Comparison of ENCODE assay signal across 19 cellular contexts in the genomic region with DNA sequence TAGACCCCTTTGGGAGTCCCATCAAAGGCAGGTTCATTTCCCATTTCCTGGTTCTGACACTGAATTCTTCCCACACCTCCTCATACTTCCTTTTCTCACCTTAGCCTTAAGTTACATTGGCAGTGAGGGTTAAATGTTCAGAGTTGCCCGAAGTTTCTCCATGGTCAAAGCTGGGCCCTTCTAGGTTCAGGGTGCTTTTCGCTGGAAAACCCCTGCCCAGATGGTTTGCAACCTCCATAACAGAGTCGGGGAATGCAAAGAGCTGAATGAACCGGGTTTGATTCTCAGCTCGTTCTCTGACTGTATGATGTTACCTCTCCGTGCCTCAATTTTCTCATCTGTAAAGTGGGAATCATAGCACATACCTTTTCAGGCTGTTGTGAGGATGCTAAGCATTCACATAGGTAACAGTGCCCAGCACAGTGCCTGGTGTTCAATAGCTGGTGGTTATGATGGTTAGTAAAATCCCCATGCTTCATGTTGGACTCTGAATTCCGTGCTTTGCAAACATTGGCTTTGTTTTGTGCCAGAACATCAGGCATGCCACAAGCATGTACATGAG.
DNase-seq lines count a peak whose midpoint lies in the region; ATAC-seq, FAIRE-seq and TF ChIP-seq lines count a peak whose summit lies in the region.
"Had no signal": no experiment of that assay in that cellular context is flagged by ENCODE, and none has a peak within 500 bp of the region (broad histone marks: within the 10 kb centered on the region; RNA-seq: fewer than 3 reads in every experiment).

No MANE protein-coding gene starts in this region.

- H2AFZ ChIP-seq in endothelial cell of umbilical vein (ENCODE audit: low read depth, low read length), result no peak overlapping the region
- H2AFZ ChIP-seq: GM23338 had no signal

- H3K4me2 ChIP-seq in endothelial cell of umbilical vein (ENCODE audit: insufficient read depth, low read length), result peak overlapping the region; percentile 43
- H3K4me2 ChIP-seq: GM23338 had no signal

- H3K9me3 ChIP-seq in endothelial cell of umbilical vein (replicated peaks; ENCODE audit: control insufficient read depth, insufficient read depth, low read length), result no peaks in the 10 kb centered on the region

- no peak for TF ChIP-seq CTCF in activated B cell treated with CpG ODN at 0.5 μM for 24 hours (IDR thresholded peaks at IDR 0.05)
- no peak for TF ChIP-seq CTCF in endothelial cell of umbilical vein (IDR thresholded peaks at IDR 0.05; ENCODE audit: extremely low read depth in 1 of 2, insufficient read depth in 1 of 2, low read depth in 1 of 2, low read length in 2 of 2)

- H3K9me1 ChIP-seq in endothelial cell of umbilical vein (replicated peaks; ENCODE audit: control insufficient read depth, extremely low read depth, insufficient read depth, low read length), result no peaks in the 10 kb centered on the region

- peaks cover 82% of the 10 kb centered on the region for H3K36me3 Mint-ChIP-seq in activated B cell treated with CpG ODN at 0.5 μM for 24 hours (ENCODE audit: low read depth)

- BruUV-seq in endothelial cell of umbilical vein (replicated peaks; lab: Mats Ljungman, UMichigan), result no TSS peak

- no peak for DNase-seq in stimulated activated naive CD8-positive, alpha-beta T cell treated with anti-CD3 and anti-CD28 coated beads, Interleukin-15, amount 100 ng/mL, for 72 hours
- no peak for DNase-seq in stimulated activated naive CD8-positive, alpha-beta T cell treated with anti-CD3 and anti-CD28 coated beads, Interleukin-15, Interleukin-2, amounts not matched to agents 100 U/mL and 50 U/mL, for 24 hours
- DNase-seq in activated B cell treated with CpG ODN at 0.5 μM for 24 hours (no peak), endothelial cell of umbilical vein (ENCODE audit: low read depth, low spot score) (no peak), NCI-H1105 (lab: John Stamatoyannopoulos, UW) (no peak), HPDE6-E6E7 (ENCODE audit: extremely low spot score) (no peak)
- no peak for DNase-seq in stimulated activated CD4-positive, alpha-beta T cell treated with anti-CD3 and anti-CD28 coated beads, Interleukin-2, amount 100 ng/mL, for 48 hours
- DNase-seq: C1 segment of cervical spinal cord, COR-L47, DMS 273 treated with DMSO at 0.1 percent for 48 hours, NCI-H1417 treated with DMSO at 0.1 percent for 48 hours, NCI-H187 treated with DMSO at 0.1 percent for 48 hours, NCI-H345, NCI-H524 treated with DMSO at 0.1 percent for 48 hours had no signal

- ATAC-seq in stimulated activated naive CD8-positive, alpha-beta T cell treated with anti-CD3 and anti-CD28 coated beads, Interleukin-15, amount 100 ng/mL, for 72 hours, result peak; percentile 61
- no peak for ATAC-seq in stimulated activated naive CD8-positive, alpha-beta T cell treated with anti-CD3 and anti-CD28 coated beads, Interleukin-15, Interleukin-2, amounts not matched to agents 100 U/mL and 50 U/mL, for 24 hours
- ATAC-seq in activated B cell treated with CpG ODN at 0.5 μM for 24 hours (ENCODE audit: low read depth), result no peak
- no peak for ATAC-seq in HG03565 (IDR thresholded peaks at IDR 0.05; ENCODE audit: unreplicated experiment)
- ATAC-seq: HCT116 had no signal

- peak overlapping the region in 1 of 2 donors; percentile 80 for H3K27ac Mint-ChIP-seq in stimulated activated naive CD8-positive, alpha-beta T cell treated with anti-CD3 and anti-CD28 coated beads, Interleukin-15, amount 100 ng/mL, for 72 hours
- H3K27ac Mint-ChIP-seq in activated B cell treated with CpG ODN at 0.5 μM for 24 hours, result peak overlapping the region; percentile 62
- H3K27ac Mint-ChIP-seq: GM23338 had no signal

- no peaks in the 10 kb centered on the region for H4K20me1 ChIP-seq in endothelial cell of umbilical vein (replicated peaks; ENCODE audit: control insufficient read depth, extremely low read depth, insufficient read depth, low read length)

- H3K27me3 Mint-ChIP-seq in stimulated activated naive CD8-positive, alpha-beta T cell treated with anti-CD3 and anti-CD28 coated beads, Interleukin-15, amount 100 ng/mL, for 72 hours, result no peaks in the 10 kb centered on the region
- no peaks in the 10 kb centered on the region for H3K27me3 Mint-ChIP-seq in activated B cell treated with CpG ODN at 0.5 μM for 24 hours

- no peaks in the 10 kb centered on the region for H3K27me3 ChIP-seq in endothelial cell of umbilical vein (ENCODE audit: control insufficient read depth in 2 of 2, insufficient read depth in 2 of 2, low read length in 2 of 2)

- no peaks in the 10 kb centered on the region for H3K79me2 ChIP-seq in endothelial cell of umbilical vein (ENCODE audit: control insufficient read depth, insufficient read depth, low read length)

- H3K4me3 ChIP-seq in endothelial cell of umbilical vein (replicated peaks in 1 of 3; ENCODE audit: insufficient read depth in 1 of 3, low read depth in 1 of 3, low read length in 3 of 3), result no peak overlapping the region
- H3K4me3 ChIP-seq: GM23338 had no signal

- no peak overlapping the region for H3K4me3 Mint-ChIP-seq in stimulated activated naive CD8-positive, alpha-beta T cell treated with anti-CD3 and anti-CD28 coated beads, Interleukin-15, amount 100 ng/mL, for 72 hours
- no peak overlapping the region for H3K4me3 Mint-ChIP-seq in activated B cell treated with CpG ODN at 0.5 μM for 24 hours
- H3K4me3 Mint-ChIP-seq: GM23338 had no signal

- H3K4me1 Mint-ChIP-seq in stimulated activated naive CD8-positive, alpha-beta T cell treated with anti-CD3 and anti-CD28 coated beads, Interleukin-15, amount 100 ng/mL, for 72 hours, result peaks cover 48% of the 10 kb centered on the region
- H3K4me1 Mint-ChIP-seq in activated B cell treated with CpG ODN at 0.5 μM for 24 hours, result peaks cover 20% of the 10 kb centered on the region

- no peak for FAIRE-seq in endothelial cell of umbilical vein (lab: Jason Lieb, UNC)
- FAIRE-seq: G401.6, GM19239 had no signal

- no peak for TF ChIP-seq POLR2A in endothelial cell of umbilical vein (IDR thresholded peaks at IDR 0.05; ENCODE audit: low read depth, low read length)

- CTCF ChIA-PET in activated B cell treated with CpG ODN at 0.5 μM for 24 hours (lab: Charles Lee) (interaction anchor here (0.7 to 1.2 kb wide), 3 partner anchors 13 to 231 kb away, joined by 3 read pairs; no protein-coding TSS in a partner anchor), endothelial cell of umbilical vein (lab: Charles Lee) (interaction anchor here (0.5 to 2.1 kb wide), 5 partner anchors 16 to 405 kb away, joined by 3 to 8 read pairs (median 3); no protein-coding TSS in a partner anchor)

- no peak overlapping the region for H3K27ac ChIP-seq in endothelial cell of umbilical vein (ENCODE audit: insufficient read depth, low read depth, low read length)

- dilution Hi-C loops in endothelial cell of umbilical vein (cut with MboI; ENCODE audit: extremely low pct_ligation_motif_present, low sequenced_read_pairs), result no loop called here

- intact Hi-C loops in activated B cell treated with CpG ODN at 0.5 μM for 24 hours (cut with micrococcal nuclease), result no loop called here
- intact Hi-C loops in endothelial cell of umbilical vein (cut with micrococcal nuclease), result loop anchor here (1.0 kb wide), 1 partner anchor 18 kb away; no protein-coding TSS in a partner anchor

- H3K36me3 ChIP-seq in endothelial cell of umbilical vein (ENCODE audit: control insufficient read depth in 2 of 2, extremely low read depth in 1 of 2, insufficient read depth in 2 of 2, low read length in 2 of 2), result no peaks in the 10 kb centered on the region

- H3K9ac ChIP-seq in endothelial cell of umbilical vein (replicated peaks; ENCODE audit: extremely low read depth, insufficient read depth, low read length), result no peak overlapping the region

- POLR2A ChIA-PET in activated B cell treated with CpG ODN at 0.5 μM for 24 hours (lab: Charles Lee), result interaction anchor here (1.1 to 1.4 kb wide), 2 partner anchors 8 to 150 kb away, joined by 3 to 4 read pairs; a partner anchor contains a TSS
- POLR2A ChIA-PET in endothelial cell of umbilical vein (lab: Charles Lee), result no interaction called here

- H3K9me3 Mint-ChIP-seq in stimulated activated naive CD8-positive, alpha-beta T cell treated with anti-CD3 and anti-CD28 coated beads, Interleukin-15, amount 100 ng/mL, for 72 hours, result no peaks in the 10 kb centered on the region
- no peaks in the 10 kb centered on the region for H3K9me3 Mint-ChIP-seq in activated B cell treated with CpG ODN at 0.5 μM for 24 hours
- H3K9me3 Mint-ChIP-seq: GM23338 had no signal

- H3K4me1 ChIP-seq in endothelial cell of umbilical vein (ENCODE audit: control insufficient read depth, extremely low read depth, insufficient read depth, low read length), result peaks cover 47% of the 10 kb centered on the region

TF ChIP-seq in endothelial cell of umbilical vein, 7 proteins besides CTCF, POLR2A, EP300 and RAD21:
- no peak for TF ChIP-seq EZH2 (IDR thresholded peaks at IDR 0.05; ENCODE audit: borderline replicate concordance, low read depth, low read length, severe bottlenecking)
